In the genomic region with DNA sequence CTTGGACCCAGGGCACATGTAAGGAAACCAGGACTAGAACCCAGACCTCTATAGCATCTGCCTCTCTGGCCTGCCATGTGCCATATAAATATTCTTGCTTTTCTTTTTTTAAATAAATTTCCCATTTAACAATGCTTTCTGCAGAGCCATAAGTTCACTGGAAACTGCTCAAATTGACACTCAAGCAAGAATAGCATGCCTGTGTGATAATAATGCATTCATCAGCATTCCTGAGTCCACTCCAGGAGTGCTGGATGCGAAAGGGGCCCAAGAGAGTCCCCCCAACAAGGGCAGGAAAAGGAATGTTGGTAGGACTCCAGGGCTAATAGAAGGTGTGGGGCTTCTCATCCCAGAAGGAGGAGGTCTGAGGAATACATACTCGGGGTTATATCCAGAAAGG, we compare ENCODE assay signal across 2 cellular contexts.
A peak's percentile ranks its signal among the peaks of the same experiment; 100 is the strongest.
TF ChIP-seq lines count a peak whose summit lies in the region.

No MANE protein-coding gene starts in this region.

TF ChIP-seq in HepG2, 621 proteins besides CTCF, POLR2A, EP300 and RAD21 (continued from another document):
- TF ChIP-seq MAFK (conservative IDR thresholded peaks at IDR 0.05 in 1 of 2, IDR thresholded peaks at IDR 0.05 in 1 of 2; ENCODE audit: low read length in 2 of 2) = peak; percentile 86
- TF ChIP-seq KLF13 (CRISPR knock-in tag; IDR thresholded peaks at IDR 0.05) = no peak
TF ChIP-seq in HepG2: peak in this region for 2.

TF ChIP-seq in K562, 482 proteins besides CTCF, POLR2A, EP300 and RAD21 (continued from another document):
- TF ChIP-seq, protein P1, sequence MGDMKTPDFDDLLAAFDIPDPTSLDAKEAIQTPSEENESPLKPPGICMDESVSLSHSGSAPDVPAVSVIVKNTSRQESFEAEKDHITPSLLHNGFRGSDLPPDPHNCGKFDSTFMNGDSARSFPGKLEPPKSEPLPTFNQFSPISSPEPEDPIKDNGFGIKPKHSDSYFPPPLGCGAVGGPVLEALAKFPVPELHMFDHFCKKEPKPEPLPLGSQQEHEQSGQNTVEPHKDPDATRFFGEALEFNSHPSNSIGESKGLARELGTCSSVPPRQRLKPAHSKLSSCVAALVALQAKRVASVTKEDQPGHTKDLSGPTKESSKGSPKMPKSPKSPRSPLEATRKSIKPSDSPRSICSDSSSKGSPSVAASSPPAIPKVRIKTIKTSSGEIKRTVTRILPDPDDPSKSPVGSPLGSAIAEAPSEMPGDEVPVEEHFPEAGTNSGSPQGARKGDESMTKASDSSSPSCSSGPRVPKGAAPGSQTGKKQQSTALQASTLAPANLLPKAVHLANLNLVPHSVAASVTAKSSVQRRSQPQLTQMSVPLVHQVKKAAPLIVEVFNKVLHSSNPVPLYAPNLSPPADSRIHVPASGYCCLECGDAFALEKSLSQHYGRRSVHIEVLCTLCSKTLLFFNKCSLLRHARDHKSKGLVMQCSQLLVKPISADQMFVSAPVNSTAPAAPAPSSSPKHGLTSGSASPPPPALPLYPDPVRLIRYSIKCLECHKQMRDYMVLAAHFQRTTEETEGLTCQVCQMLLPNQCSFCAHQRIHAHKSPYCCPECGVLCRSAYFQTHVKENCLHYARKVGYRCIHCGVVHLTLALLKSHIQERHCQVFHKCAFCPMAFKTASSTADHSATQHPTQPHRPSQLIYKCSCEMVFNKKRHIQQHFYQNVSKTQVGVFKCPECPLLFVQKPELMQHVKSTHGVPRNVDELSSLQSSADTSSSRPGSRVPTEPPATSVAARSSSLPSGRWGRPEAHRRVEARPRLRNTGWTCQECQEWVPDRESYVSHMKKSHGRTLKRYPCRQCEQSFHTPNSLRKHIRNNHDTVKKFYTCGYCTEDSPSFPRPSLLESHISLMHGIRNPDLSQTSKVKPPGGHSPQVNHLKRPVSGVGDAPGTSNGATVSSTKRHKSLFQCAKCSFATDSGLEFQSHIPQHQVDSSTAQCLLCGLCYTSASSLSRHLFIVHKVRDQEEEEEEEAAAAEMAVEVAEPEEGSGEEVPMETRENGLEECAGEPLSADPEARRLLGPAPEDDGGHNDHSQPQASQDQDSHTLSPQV (IDR thresholded peaks at IDR 0.05) = no peak
